8 cellular contexts compared by ENCODE assay signal in the genomic region with DNA sequence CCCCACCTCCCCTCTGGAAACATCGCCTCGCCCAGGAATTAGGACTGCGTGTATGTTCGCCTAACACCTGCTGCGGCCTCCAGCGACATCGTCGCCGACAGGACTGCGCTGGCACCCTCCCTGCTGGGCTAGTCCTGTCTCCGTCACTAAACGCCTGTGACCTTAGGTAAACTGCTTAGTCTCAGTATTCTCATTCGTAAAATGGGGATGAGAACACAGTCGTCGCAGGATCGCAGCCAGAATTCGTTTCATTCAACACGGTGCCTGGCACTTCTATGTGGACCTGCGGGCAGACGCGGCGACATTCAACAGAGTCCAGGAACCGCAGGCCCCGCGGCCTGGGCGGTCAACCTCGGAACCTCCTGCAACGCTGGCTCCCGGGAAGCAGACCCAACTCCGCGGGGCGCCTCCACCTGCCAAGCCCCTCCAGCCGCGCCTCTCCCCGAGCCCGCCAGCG.
DNase-seq lines count a peak whose midpoint lies in the region; ATAC-seq and TF ChIP-seq lines count a peak whose summit lies in the region.

No MANE protein-coding gene starts in this region.

- peak overlapping the region; percentile 58 for H3K27ac ChIP-seq in DND-41 (ENCODE audit: low read length)
- H3K27ac ChIP-seq in iPS DF 6.9 (ENCODE audit: low read length), result no peak overlapping the region

- no peaks in the 10 kb centered on the region for H4K20me1 ChIP-seq in DND-41 (ENCODE audit: insufficient read depth, low read length)

- H3K27me3 ChIP-seq in DND-41 (ENCODE audit: insufficient read depth, low read length, poor library complexity) (no peaks in the 10 kb centered on the region), iPS DF 6.9 (ENCODE audit: control insufficient read depth, insufficient read depth, low read length) (peaks cover 11% of the 10 kb centered on the region; the same call in 1 of the 2 replicates)

- in situ Hi-C loops in astrocyte of the spinal cord (cut with HindIII; ENCODE audit: low sequenced_read_pairs), result no loop called here

- H3K9me3 ChIP-seq in DND-41 (ENCODE audit: insufficient read depth, low read length, severe bottlenecking), result no peaks in the 10 kb centered on the region
- H3K9me3 ChIP-seq in iPS DF 6.9 (ENCODE audit: control insufficient read depth, insufficient read depth, low read length), result no peaks in the 10 kb centered on the region

- H3K79me2 ChIP-seq in DND-41 (ENCODE audit: insufficient read depth, low read length), result peaks cover 4% of the 10 kb centered on the region; the same call in 1 of the 2 replicates

- peak overlapping the region; percentile 75 for H3K9ac ChIP-seq in DND-41 (ENCODE audit: low read depth, low read length)

- TF ChIP-seq CTCF in DND-41 (IDR thresholded peaks at IDR 0.05; ENCODE audit: borderline replicate concordance, extremely low read depth, low read length, poor library complexity, severe bottlenecking) (no peak), astrocyte of the spinal cord (IDR thresholded peaks at IDR 0.05; ENCODE audit: low read depth, low read length) (no peak), retinal pigment epithelial cell (conservative IDR thresholded peaks at IDR 0.05; ENCODE audit: low read depth, low read length) (no peak)

- H3K36me3 ChIP-seq in DND-41 (ENCODE audit: insufficient read depth, low read length), result no peaks in the 10 kb centered on the region
- no peaks in the 10 kb centered on the region; the same call in 1 of the 2 replicates for H3K36me3 ChIP-seq in iPS DF 6.9 (ENCODE audit: control insufficient read depth, insufficient read depth, low read length)

- H3K4me1 ChIP-seq in DND-41 (ENCODE audit: insufficient read depth, low read length), result peaks cover 27% of the 10 kb centered on the region
- no peaks in the 10 kb centered on the region for H3K4me1 ChIP-seq in iPS DF 6.9 (ENCODE audit: control insufficient read depth, insufficient read depth, low read length)

- ATAC-seq in DND-41 (ENCODE audit: insufficient read depth, low read depth), result no peak
- peak; percentile 17 for ATAC-seq in GM21786 (IDR thresholded peaks at IDR 0.05; ENCODE audit: unreplicated experiment)

- DNase-seq in DND-41, result no peak
- peak; percentile 73 for DNase-seq in NCI-H526 treated with DMSO at 0.1 percent for 48 hours (lab: John Stamatoyannopoulos, UW)
- DNase-seq in astrocyte of the spinal cord (ENCODE audit: low read depth, low spot score), result no peak
- no peak for DNase-seq in iPS DF 6.9 (ENCODE audit: low read depth, low spot score)
- DNase-seq in retinal pigment epithelial cell (ENCODE audit: low read depth), result no peak
- DNase-seq in NCI-H345 treated with DMSO at 0.1 percent for 48 hours (lab: John Stamatoyannopoulos, UW; ENCODE audit: unreplicated experiment), result no peak
- DNase-seq in middle frontal gyrus (ENCODE audit: extremely low spot score, low spot score), result no peak

- H2AFZ ChIP-seq in DND-41 (ENCODE audit: low read depth, low read length), result peak overlapping the region; percentile 96

- peak overlapping the region; percentile 95 for H3K4me2 ChIP-seq in DND-41 (ENCODE audit: insufficient read depth, low read length)

- H3K4me3 ChIP-seq in DND-41 (ENCODE audit: low read depth in 1 of 2, low read length in 2 of 2) (peak overlapping the region; percentile 59 to 72; a peak in 3 of 4 replicates), astrocyte of the spinal cord (ENCODE audit: low read depth, low read length) (peak overlapping the region; percentile 63), iPS DF 6.9 (ENCODE audit: low read length) (peak overlapping the region; percentile 68; the same call in 1 of the 2 replicates), retinal pigment epithelial cell (ENCODE audit: low read length) (peak overlapping the region; percentile 52)

- WGBS in iPS DF 6.9 (ENCODE audit: insufficient coverage, insufficient read length), result no CpG with 5 or more reads among the region's 37 CpGs
